Comparison of ENCODE assay signal across 8 cellular contexts in genomic region chr3:197801801-197802504, GRCh38. TPM values are rescaled to one million over a fixed set of nuclear protein-coding genes. Genes with fewer than 3 reads are reported as not detected.
A peak's percentile ranks its signal among the peaks of the same experiment; 100 is the strongest.
DNase-seq lines count a peak whose midpoint lies in the region; ATAC-seq and TF ChIP-seq lines count a peak whose summit lies in the region.

No MANE protein-coding gene starts in this region.

- CTCF ChIA-PET in AG04449 (lab: Yijun Ruan, JAX) = interaction anchor here (0.6 to 2.8 kb wide), 3 partner anchors 10 to 26 kb away, joined by 3 to 13 read pairs (median 5); partner anchors contain the start of gene LRCH3
- CTCF ChIA-PET in GM10248 (lab: Yijun Ruan, JAX) = interaction anchor here (0.8 to 3.5 kb wide), 15 partner anchors 8 to 120 kb away, joined by 3 to 17 read pairs (median 4); partner anchors contain the start of genes FYTTD1 and LRCH3

- peaks cover 4 to 30% of the 10 kb centered on the region in 2 donors for H3K4me1 ChIP-seq in ascending aorta

- in situ Hi-C loops in G401 (cut with HindIII; ENCODE audit: low sequenced_read_pairs) = no loop called here

- H3K36me3 ChIP-seq in ascending aorta = no peaks in the 10 kb centered on the region

- intact Hi-C loops in ascending aorta (cut with DNase I) = no loop called here

- TF ChIP-seq CTCF in AG04449 (IDR thresholded peaks at IDR 0.05; ENCODE audit: insufficient read depth, low read length, missing control alignments) = peak; percentile 13
- TF ChIP-seq CTCF in GM10248 (IDR thresholded peaks at IDR 0.05; ENCODE audit: control extremely low read depth, extremely low read depth, low read depth, missing control alignments) = peak; percentile 44
- TF ChIP-seq CTCF in ascending aorta (IDR thresholded peaks at IDR 0.05) = peak in 1 of 3 experiments; percentile 31

- no peaks in the 10 kb centered on the region for H3K9me3 ChIP-seq in ascending aorta

- no peaks in the 10 kb centered on the region for H3K27me3 ChIP-seq in ascending aorta

- H3K27ac Mint-ChIP-seq in natural killer cell treated with Interleukin-12 subunit alpha and Interleukin-12 subunit beta and Interleukin-15 and Interleukin-18, amount 100 ng/mL, for 72 hours = peak overlapping the region; percentile 67 to 85

- DNase-seq in AG04449 (ENCODE audit: low read depth, low spot score) (no peak), GM10248 (ENCODE audit: extremely low spot score) (no peak), NAMALWA (ENCODE audit: low spot score) (peak; percentile 72), ascending aorta (ENCODE audit: low spot score in 2 of 2) (no peak), G401 (ENCODE audit: low spot score) (no peak), DMS79 treated with DMSO at 0.1 percent for 48 hours (lab: John Stamatoyannopoulos, UW) (no peak)
- peak; percentile 71 for DNase-seq in natural killer cell treated with Interleukin-12 subunit alpha and Interleukin-12 subunit beta and Interleukin-15 and Interleukin-18, amount 100 ng/mL, for 72 hours (ENCODE audit: low spot score)

- H3K9me3 Mint-ChIP-seq in natural killer cell treated with Interleukin-12 subunit alpha and Interleukin-12 subunit beta and Interleukin-15 and Interleukin-18, amount 100 ng/mL, for 72 hours = no peaks in the 10 kb centered on the region

- no peaks in the 10 kb centered on the region for H3K36me3 Mint-ChIP-seq in natural killer cell treated with Interleukin-12 subunit alpha and Interleukin-12 subunit beta and Interleukin-15 and Interleukin-18, amount 100 ng/mL, for 72 hours

- peaks cover 41 to 45% of the 10 kb centered on the region in 2 donors for H3K4me1 Mint-ChIP-seq in natural killer cell treated with Interleukin-12 subunit alpha and Interleukin-12 subunit beta and Interleukin-15 and Interleukin-18, amount 100 ng/mL, for 72 hours (ENCODE audit: low read depth in 2 of 2)

- H3K27ac ChIP-seq in ascending aorta = peak overlapping the region; percentile 29 to 31

- peak overlapping the region; percentile 76 for H3K4me3 Mint-ChIP-seq in natural killer cell treated with Interleukin-12 subunit alpha and Interleukin-12 subunit beta and Interleukin-15 and Interleukin-18, amount 100 ng/mL, for 72 hours

- H3K4me3 ChIP-seq in AG04449 (ENCODE audit: low read depth, low read length) = no peak overlapping the region
- H3K4me3 ChIP-seq in ascending aorta = no peak overlapping the region

- POLR2A ChIA-PET in AG04449 (lab: Yijun Ruan, JAX) = no interaction called here
- POLR2A ChIA-PET in GM10248 (lab: Yijun Ruan, JAX) = no interaction called here

- no peaks in the 10 kb centered on the region for H3K27me3 Mint-ChIP-seq in natural killer cell treated with Interleukin-12 subunit alpha and Interleukin-12 subunit beta and Interleukin-15 and Interleukin-18, amount 100 ng/mL, for 72 hours

- peak; percentile 91 for ATAC-seq in natural killer cell treated with Interleukin-12 subunit alpha and Interleukin-12 subunit beta and Interleukin-15 and Interleukin-18, amount 100 ng/mL, for 72 hours
- no peak for ATAC-seq in HG03196 (IDR thresholded peaks at IDR 0.05; ENCODE audit: unreplicated experiment)

RNA-seq across cellular contexts. Expression of gene LRCH3, which starts 10.9 kb away (rescaled TPM):
- total RNA-seq in ascending aorta = 22.2 TPM
- 10 to 100 TPM; 67.3 to 74.7 TPM for total RNA-seq in natural killer cell treated with Interleukin-12 subunit alpha and Interleukin-12 subunit beta and Interleukin-15 and Interleukin-18, amount 100 ng/mL, for 72 hours
- total RNA-seq in G401 (2014; rRNA removed; shearing (Covaris generic)) = 24.6 and 27.0 TPM in 2 replicates

RNA-seq across cellular contexts. Expression of gene FYTTD1, which starts 52.3 kb away (rescaled TPM):
- total RNA-seq in ascending aorta = 14.0 TPM
- total RNA-seq in natural killer cell treated with Interleukin-12 subunit alpha and Interleukin-12 subunit beta and Interleukin-15 and Interleukin-18, amount 100 ng/mL, for 72 hours = 10 to 100 TPM; 36.0 to 66.1 TPM
- total RNA-seq in G401 (2014; rRNA removed; shearing (Covaris generic)) = 42.6 and 94.6 TPM in 2 replicates

Comparison
In these comparisons a context has a peak if more than half of its experiments do, and no peak if none do; other contexts are left out.
1. DNase-seq: peak in NAMALWA (single experiment) and natural killer cell treated with Interleukin-12 subunit alpha and Interleukin-12 subunit beta and Interleukin-15 and Interleukin-18, amount 100 ng/mL, for 72 hours (single experiment); none in AG04449 (single experiment), GM10248 (single experiment), ascending aorta (0 of 2), G401 (single experiment) and DMS79 treated with DMSO at 0.1 percent for 48 hours (single experiment).